8 cellular contexts compared by ENCODE assay signal in the genomic region with DNA sequence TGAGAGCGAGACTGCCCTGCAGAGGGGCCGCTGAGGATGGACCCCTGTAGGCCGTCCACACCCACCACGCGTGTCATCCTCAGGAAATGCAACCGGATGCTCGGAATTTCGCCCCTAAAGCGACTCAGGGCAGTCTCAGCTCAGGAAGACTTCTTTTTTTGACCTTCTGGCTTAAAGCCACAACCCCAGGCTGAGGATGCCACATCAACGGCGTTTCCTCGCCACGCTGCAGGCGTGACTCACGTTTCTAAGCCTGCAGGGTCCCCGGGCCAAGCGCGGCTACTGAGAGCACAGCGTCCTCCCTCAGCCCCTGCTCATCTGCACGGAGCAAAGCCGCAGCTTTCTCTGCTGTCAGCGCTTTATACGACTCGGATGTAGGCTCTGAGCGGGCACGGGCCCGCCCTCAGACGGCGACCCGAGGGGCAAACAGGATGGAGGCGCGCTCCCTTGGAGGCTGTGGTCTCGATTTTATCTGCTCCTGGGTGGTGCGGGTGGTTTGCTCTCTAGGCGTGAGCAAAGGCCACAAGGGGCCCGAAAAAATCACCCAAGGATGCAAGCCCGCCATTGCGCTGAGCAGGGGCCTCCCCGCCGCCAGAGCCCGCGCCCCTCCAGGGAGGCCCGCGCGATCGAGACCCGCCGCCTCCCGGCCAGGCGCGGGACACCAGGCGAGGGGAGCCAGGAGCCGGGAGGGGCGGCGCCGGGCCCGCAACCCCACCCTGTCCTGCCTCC. TPM values are rescaled to one million over a fixed set of nuclear protein-coding genes. Genes with fewer than 3 reads are reported as not detected.
DNase-seq lines count a peak whose midpoint lies in the region; ATAC-seq and TF ChIP-seq lines count a peak whose summit lies in the region.

No MANE protein-coding gene starts in this region.

- WGBS in psoas muscle, 3 donors = 3 to 4% (median 3%) methylated on average over 46 to 57 of the region's 57 CpGs
- 2% methylated on average over 57 of the region's 57 CpGs for WGBS in urinary bladder

- H3K27ac ChIP-seq in SJCRH30 (peak overlapping the region; percentile 66), cardiac muscle cell (peak overlapping the region; percentile 97), psoas muscle (peak overlapping the region; percentile 90), urinary bladder (ENCODE audit: low read depth) (peak overlapping the region; percentile 86)

- no peaks in the 10 kb centered on the region for H3K36me3 Mint-ChIP-seq in activated naive CD8-positive, alpha-beta T cell

- no peaks in the 10 kb centered on the region for H3K27me3 Mint-ChIP-seq in activated naive CD8-positive, alpha-beta T cell

- peak; percentile 24 for DNase-seq in COLO829 (ENCODE audit: low spot score)
- peak; percentile 47 to 54 for DNase-seq in SJCRH30
- peak; percentile 49 to 82 for DNase-seq in cardiac muscle cell (ENCODE audit: low read depth in 1 of 2, low spot score in 1 of 2)
- peak; percentile 75 to 84 for DNase-seq in psoas muscle

- H3K4me1 ChIP-seq in SJCRH30 (peaks cover 3% of the 10 kb centered on the region; the same call in 1 of the 2 replicates), cardiac muscle cell (ENCODE audit: low read depth) (peaks cover 26% of the 10 kb centered on the region), psoas muscle (peaks cover 14% of the 10 kb centered on the region), urinary bladder (ENCODE audit: insufficient read depth) (no peaks in the 10 kb centered on the region)

- no peak for TF ChIP-seq CTCF in cardiac muscle cell (IDR thresholded peaks at IDR 0.05; ENCODE audit: low read depth, low read length)
- peak; percentile 18 for TF ChIP-seq CTCF in psoas muscle (IDR thresholded peaks at IDR 0.05)

- H3K27ac Mint-ChIP-seq in activated naive CD8-positive, alpha-beta T cell = peak overlapping the region; percentile 91

- 0 out of 2 replicates have a peak, but pooled peaks cover 3% of the 10 kb centered on the region for H3K27me3 ChIP-seq in SJCRH30
- no peaks in the 10 kb centered on the region for H3K27me3 ChIP-seq in cardiac muscle cell
- H3K27me3 ChIP-seq in psoas muscle (ENCODE audit: insufficient read depth in 3 of 3, low read length in 2 of 3) = no peaks in the 10 kb centered on the region

- H3K4me1 Mint-ChIP-seq in activated naive CD8-positive, alpha-beta T cell (ENCODE audit: low read depth) = peaks cover 45% of the 10 kb centered on the region

- peak; percentile 6 for ATAC-seq in GM19468 (IDR thresholded peaks at IDR 0.05; ENCODE audit: extremely low read depth, unreplicated experiment)
- peak; percentile 2 for ATAC-seq in HG03575 (IDR thresholded peaks at IDR 0.05; ENCODE audit: extremely low read depth, insufficient number of reproducible peaks, low FRiP score, unreplicated experiment)
- ATAC-seq in psoas muscle = peak; percentile 17 to 66 (median 48)

- H3K9me3 ChIP-seq in SJCRH30 (replicated peaks) = no peaks in the 10 kb centered on the region
- H3K9me3 ChIP-seq in cardiac muscle cell (ENCODE audit: low read depth) = no peaks in the 10 kb centered on the region
- no peaks in the 10 kb centered on the region for H3K9me3 ChIP-seq in psoas muscle

- no peaks in the 10 kb centered on the region for H3K9me3 Mint-ChIP-seq in activated naive CD8-positive, alpha-beta T cell (ENCODE audit: low read depth)

- H3K4me3 ChIP-seq in SJCRH30 (peak overlapping the region; percentile 86), cardiac muscle cell (peak overlapping the region; percentile 66), psoas muscle (peak overlapping the region; percentile 78), urinary bladder (ENCODE audit: low read depth, low read length) (peak overlapping the region; percentile 57)

- intact Hi-C loops in psoas muscle (cut with DNase I) = loop anchor here in 1 of 2 donors (2.0 to 5.0 kb wide), 3 partner anchors 40 to 295 kb away; a partner anchor contains a TSS

- H3K36me3 ChIP-seq in SJCRH30 = no peaks in the 10 kb centered on the region; the same call in 1 of the 2 replicates
- peaks cover under 1% of the 10 kb centered on the region for H3K36me3 ChIP-seq in cardiac muscle cell
- no peaks in the 10 kb centered on the region for H3K36me3 ChIP-seq in psoas muscle (ENCODE audit: insufficient read depth in 1 of 2, low read depth in 1 of 2)
- H3K36me3 ChIP-seq in urinary bladder (ENCODE audit: insufficient read depth) = no peaks in the 10 kb centered on the region

- H3K4me3 Mint-ChIP-seq in activated naive CD8-positive, alpha-beta T cell = peak overlapping the region; percentile 90

RNA-seq across cellular contexts. Expression of a gene that starts 0.7 kb away (rescaled TPM):
- total RNA-seq in SJCRH30 (2014; rRNA removed; shearing (Covaris generic)) = 57.3 and 60.9 TPM in 2 replicates
- total RNA-seq in cardiac muscle cell (76.3 and 221 TPM in 2 replicates), psoas muscle (10 to 100 TPM in 1 of 4 donors, 1 to 10 TPM in 3; 4.0 to 11.1 (median 6.6) TPM), urinary bladder (72.2 TPM)
- polyA plus RNA-seq in cardiac muscle cell (37.2 and 103 TPM in 2 replicates), psoas muscle (10 to 100 TPM in 1 of 3 donors, 1 to 10 TPM in 2; 5.3 to 20.0 (median 9.5) TPM), urinary bladder (38.1 TPM)

Comparison
In these comparisons a context has a peak if more than half of its experiments do, and no peak if none do; other contexts are left out.
1. Peak in every context shown above with its lines: DNase-seq, ATAC-seq, H3K4me3 ChIP-seq and H3K27ac ChIP-seq.
2. DNase-seq: peak in every context shown above with its lines; median percentile 80 in psoas muscle; 66 in cardiac muscle cell; 50 in SJCRH30; 24 in COLO829.